8 cellular contexts compared by ENCODE assay signal in genomic region chr19:15379083-15379995, GRCh38. TPM values are rescaled to one million over a fixed set of nuclear protein-coding genes. Genes with fewer than 3 reads are reported as not detected.
DNase-seq lines count a peak whose midpoint lies in the region; ATAC-seq and TF ChIP-seq lines count a peak whose summit lies in the region.

TSS of gene AKAP8 (minus strand) at chr19:15379787. CDS start at chr19:15379731, 56 bp downstream.

- no peaks in the 10 kb centered on the region for H3K36me3 ChIP-seq in prostate gland

- WGBS in prostate gland = under 1% methylated on average over 87 of the region's 111 CpGs

- peaks cover 17% of the 10 kb centered on the region for H3K4me1 ChIP-seq in prostate gland (replicated peaks)

- H3K27me3 ChIP-seq in prostate gland (replicated peaks; ENCODE audit: insufficient read depth) = no peaks in the 10 kb centered on the region

- intact Hi-C loops in left ventricle myocardium superior (cut with micrococcal nuclease) (no loop called here), prostate gland (cut with DNase I) (loop anchor here (5.0 kb wide), 2 partner anchors 53 to 112 kb away; no protein-coding TSS in a partner anchor)

- no peaks in the 10 kb centered on the region for H3K9me3 ChIP-seq in prostate gland

- H3K27ac ChIP-seq in angular gyrus (ENCODE audit: low read depth, low read length) (peak within 1 kb of the TSS; percentile 88), prostate gland (peak within 1 kb of the TSS; percentile 92 to 96)

- peak; percentile 88 for TF ChIP-seq POLR2A in GM18505 (IDR thresholded peaks at IDR 0.05; ENCODE audit: borderline replicate concordance, extremely low read depth, insufficient read depth, insufficient read length)
- TF ChIP-seq POLR2A in prostate gland (IDR thresholded peaks at IDR 0.05) = peak; percentile 66

- peak within 1 kb of the TSS; percentile 80 to 94 for H3K4me3 ChIP-seq in prostate gland

- DNase-seq in NCI-H187 treated with DMSO at 0.1 percent for 48 hours (lab: John Stamatoyannopoulos, UW) (peak; percentile 63), T-helper 2 cell (peak; percentile 93 to 99 (median 97)), left ventricle myocardium superior (peak; percentile 99), prostate gland (ENCODE audit: low spot score) (peak; percentile 99), ureter (ENCODE audit: low spot score) (peak; percentile 98)

- TF ChIP-seq CTCF in prostate gland (IDR thresholded peaks at IDR 0.05) = peak in 2 of 4 experiments; percentile 4 to 14

- ATAC-seq in GM18505 (IDR thresholded peaks at IDR 0.05; ENCODE audit: unreplicated experiment) (peak; percentile 72), HG02970 (IDR thresholded peaks at IDR 0.05; ENCODE audit: low FRiP score, unreplicated experiment) (peak; percentile 89), left ventricle myocardium superior (peak; percentile 95)

RNA-seq across cellular contexts. Expression of gene AKAP8, which starts in this region (rescaled TPM):
- total RNA-seq in left ventricle myocardium superior (24.0 TPM), prostate gland (10 to 100 TPM; 30.3 to 34.2 TPM), ureter (69.7 TPM)

Comparison
In these comparisons a context has a peak if more than half of its experiments do, and no peak if none do; other contexts are left out.
1. Peak in every context shown above with its lines: DNase-seq, ATAC-seq, H3K4me3 ChIP-seq and H3K27ac ChIP-seq.